8 cellular contexts compared by ENCODE assay signal in genomic region chr13:72728290-72728605, GRCh38. TPM values are rescaled to one million over a fixed set of nuclear protein-coding genes. Genes with fewer than 3 reads are reported as not detected.
DNase-seq lines count a peak whose midpoint lies in the region; FAIRE-seq and TF ChIP-seq lines count a peak whose summit lies in the region.

No MANE protein-coding gene starts in this region.

- no peak overlapping the region for H3K27ac Mint-ChIP-seq in Calu3 (ENCODE audit: unreplicated experiment)
- H3K27ac Mint-ChIP-seq in endodermal cell = peak overlapping the region; percentile 90

- 22 to 40% methylated on average over 1 to 3 of the region's 3 CpGs for WGBS in endodermal cell (ENCODE audit: insufficient coverage in 1 of 2, insufficient read length in 1 of 2), 2 experiments
- 2 to 5% (median 5%) methylated on average over 3 of the region's 3 CpGs for WGBS in ovary, 3 donors

- TF ChIP-seq EP300 in ovary (IDR thresholded peaks at IDR 0.05) = no peak

- FAIRE-seq in GM12891 (lab: Jason Lieb, UNC) = no peak

- TF ChIP-seq CTCF in Calu3 (IDR thresholded peaks at IDR 0.05; ENCODE audit: unreplicated experiment) (no peak), endodermal cell (conservative IDR thresholded peaks at IDR 0.05) (no peak), ovary (IDR thresholded peaks at IDR 0.05) (no peak)

- H3K4me1 ChIP-seq in NT2/D1 (ENCODE audit: insufficient read depth, insufficient read length) (no peaks in the 10 kb centered on the region), endodermal cell (ENCODE audit: control insufficient read depth, insufficient read depth, low read length) (no peaks in the 10 kb centered on the region), ovary (ENCODE audit: insufficient read depth) (peaks cover 3% of the 10 kb centered on the region)

- H3K9me3 Mint-ChIP-seq in Calu3 (ENCODE audit: low read depth, unreplicated experiment) (no peaks in the 10 kb centered on the region), endodermal cell (no peaks in the 10 kb centered on the region)

- intact Hi-C loops in Calu3 (cut with micrococcal nuclease; ENCODE audit: unreplicated experiment) = no loop called here
- intact Hi-C loops in ovary (cut with DNase I) = no loop called here

- H3K9me3 ChIP-seq in NT2/D1 (ENCODE audit: insufficient read depth, low read length) = no peaks in the 10 kb centered on the region
- no peaks in the 10 kb centered on the region for H3K9me3 ChIP-seq in endodermal cell (ENCODE audit: control insufficient read depth, low read length)
- H3K9me3 ChIP-seq in ovary = no peaks in the 10 kb centered on the region

- peak overlapping the region; percentile 84 for H3K4me3 ChIP-seq in NT2/D1 (ENCODE audit: insufficient read length, low read depth)
- peak overlapping the region; percentile 98 for H3K4me3 ChIP-seq in endodermal cell (ENCODE audit: low read length)
- peak overlapping the region; percentile 83 for H3K4me3 ChIP-seq in ovary

- H3K36me3 Mint-ChIP-seq in Calu3 (ENCODE audit: insufficient read depth, unreplicated experiment) (peaks cover 22% of the 10 kb centered on the region), endodermal cell (ENCODE audit: low read depth) (peaks cover 30% of the 10 kb centered on the region)

- H3K9ac ChIP-seq in NT2/D1 (ENCODE audit: insufficient read length, low read depth) = peak overlapping the region; percentile 80
- peak overlapping the region; percentile 70 for H3K9ac ChIP-seq in endodermal cell (ENCODE audit: extremely low read depth, low read length, poor library complexity, severe bottlenecking)

- TF ChIP-seq POLR2A in ovary (IDR thresholded peaks at IDR 0.05) (no peak), GM12891 (IDR thresholded peaks at IDR 0.05; ENCODE audit: low read depth, low read length) (no peak)

- H3K4me1 Mint-ChIP-seq in Calu3 (ENCODE audit: low read depth, unreplicated experiment) = peaks cover 9% of the 10 kb centered on the region
- peaks cover 12% of the 10 kb centered on the region for H3K4me1 Mint-ChIP-seq in endodermal cell

- H3K27ac ChIP-seq in endodermal cell (ENCODE audit: low read depth, low read length) (no peak overlapping the region), ovary (no peak overlapping the region)

- H3K36me3 ChIP-seq in NT2/D1 (ENCODE audit: insufficient read depth, insufficient read length, low read length) (peaks cover 39% of the 10 kb centered on the region), endodermal cell (ENCODE audit: control insufficient read depth, insufficient read depth, low read length) (peaks cover 24% of the 10 kb centered on the region), ovary (no peaks in the 10 kb centered on the region)

- H3K27me3 Mint-ChIP-seq in Calu3 (ENCODE audit: unreplicated experiment) = no peaks in the 10 kb centered on the region
- no peaks in the 10 kb centered on the region for H3K27me3 Mint-ChIP-seq in endodermal cell (ENCODE audit: insufficient read depth)

- H3K27me3 ChIP-seq in NT2/D1 (ENCODE audit: insufficient read depth, insufficient read length) (no peaks in the 10 kb centered on the region), endodermal cell (ENCODE audit: control insufficient read depth, insufficient read depth, low read length, poor library complexity, severe bottlenecking) (no peaks in the 10 kb centered on the region), ovary (no peaks in the 10 kb centered on the region)

- H3K4me3 Mint-ChIP-seq in Calu3 (ENCODE audit: low read depth, unreplicated experiment) (peak overlapping the region; percentile 68), endodermal cell (peak overlapping the region; percentile 87)

- no TSS peak for BruUV-seq in Calu3 (replicated peaks; lab: Mats Ljungman, UMichigan)

- CTCF ChIA-PET in Calu3 (lab: Charles Lee) = no interaction called here

- DNase-seq in Calu3 (no peak), NT2/D1 (ENCODE audit: low read depth, low spot score) (no peak), endodermal cell (no peak), ovary (no peak), islet precursor cell (no peak), ureter (ENCODE audit: low spot score) (no peak), GM12891 (ENCODE audit: insufficient read length, low spot score) (no peak), DMS114 treated with DMSO at 0.1 percent for 48 hours (lab: John Stamatoyannopoulos, UW; ENCODE audit: unreplicated experiment) (no peak)

TF ChIP-seq in GM12891, 5 proteins besides CTCF, POLR2A, EP300 and RAD21:
- no peak for TF ChIP-seq PAX5 (IDR thresholded peaks at IDR 0.05; ENCODE audit: insufficient read depth, low read length, severe bottlenecking)
- TF ChIP-seq SPI1 (IDR thresholded peaks at IDR 0.05; ENCODE audit: low read depth, low read length) = no peak
- TF ChIP-seq POLR2AphosphoS5 (IDR thresholded peaks at IDR 0.05; ENCODE audit: low read depth, low read length) = no peak
- no peak for TF ChIP-seq TAF1 (IDR thresholded peaks at IDR 0.05; ENCODE audit: low read depth, low read length)
- TF ChIP-seq POU2F2 (IDR thresholded peaks at IDR 0.05; ENCODE audit: low read depth, low read length) = no peak
TF ChIP-seq in GM12891: peak in this region for 0.

RNA-seq across cellular contexts. Expression of gene BORA, which starts 0.5 kb away (rescaled TPM):
- total RNA-seq in Calu3 (2022) (6.4 and 7.9 TPM in 2 replicates), endodermal cell (10 to 100 TPM; 14.4 to 22.5 TPM), ovary (1 to 10 TPM in 6 of 7 donors, under 1 TPM in 1; 0.66 to 2.1 (median 1.3) TPM), ureter (3.0 TPM)
- 29.2 TPM for polyA plus RNA-seq in endodermal cell (2013, experiment 1 of 2)
- polyA plus RNA-seq in endodermal cell (2013, experiment 2 of 2) = 27.9 TPM
- polyA plus RNA-seq in ovary = 1 to 10 TPM in 1 of 2 donors, under 1 TPM in 1; 0.84 to 2.5 TPM
- polyA plus RNA-seq in GM12891 (2012; ENCODE audit: low read depth, missing spikeins) = 12.9 TPM

RNA-seq across cellular contexts. Expression of gene MZT1, which starts 0.8 kb away (rescaled TPM):
- total RNA-seq in Calu3 (2022) (9.9 and 11.4 TPM in 2 replicates), endodermal cell (10 to 100 TPM; 22.0 to 27.5 TPM), ovary (1 to 10 TPM; 4.2 to 7.3 (median 5.2) TPM), ureter (6.5 TPM)
- polyA plus RNA-seq in endodermal cell (2013, experiment 1 of 2) = 50.5 TPM
- 54.3 TPM for polyA plus RNA-seq in endodermal cell (2013, experiment 2 of 2)
- polyA plus RNA-seq in ovary = 1 to 10 TPM; 6.5 to 6.9 TPM
- 10.5 TPM for polyA plus RNA-seq in GM12891 (2012; ENCODE audit: low read depth, missing spikeins)

RNA-seq across cellular contexts. Expression of gene DIS3, which starts 53.5 kb away (rescaled TPM):
- 16.5 and 19.8 TPM in 2 replicates for total RNA-seq in Calu3 (2022)
- total RNA-seq in endodermal cell = 10 to 100 TPM; 32.9 to 36.9 TPM
- 32.6 TPM for polyA plus RNA-seq in endodermal cell (2013, experiment 1 of 2)
- 32.5 TPM for polyA plus RNA-seq in endodermal cell (2013, experiment 2 of 2)
- 10 to 100 TPM; 20.3 to 30.3 (median 28.8) TPM for total RNA-seq in ovary
- polyA plus RNA-seq in ovary = 10 to 100 TPM; 10.7 to 17.0 TPM
- total RNA-seq in ureter = 36.8 TPM
- polyA plus RNA-seq in GM12891 (2012; ENCODE audit: low read depth, missing spikeins) = 31.8 TPM

RNA-seq across cellular contexts. Expression of gene PIBF1, which starts 53.7 kb away (rescaled TPM):
- total RNA-seq in Calu3 (2022) (10.1 and 12.5 TPM in 2 replicates), endodermal cell (10 to 100 TPM; 25.6 to 35.2 TPM), ovary (10 to 100 TPM; 18.2 to 45.7 (median 24.5) TPM), ureter (36.4 TPM)
- 15.4 TPM for polyA plus RNA-seq in endodermal cell (2013, experiment 1 of 2)
- polyA plus RNA-seq in endodermal cell (2013, experiment 2 of 2) = 18.0 TPM
- 10 to 100 TPM in 1 of 2 donors, 1 to 10 TPM in 1; 9.8 to 13.9 TPM for polyA plus RNA-seq in ovary
- 5.6 TPM for polyA plus RNA-seq in GM12891 (2012; ENCODE audit: low read depth, missing spikeins)
